Comparison of ENCODE assay signal across 8 cellular contexts in the genomic region with DNA sequence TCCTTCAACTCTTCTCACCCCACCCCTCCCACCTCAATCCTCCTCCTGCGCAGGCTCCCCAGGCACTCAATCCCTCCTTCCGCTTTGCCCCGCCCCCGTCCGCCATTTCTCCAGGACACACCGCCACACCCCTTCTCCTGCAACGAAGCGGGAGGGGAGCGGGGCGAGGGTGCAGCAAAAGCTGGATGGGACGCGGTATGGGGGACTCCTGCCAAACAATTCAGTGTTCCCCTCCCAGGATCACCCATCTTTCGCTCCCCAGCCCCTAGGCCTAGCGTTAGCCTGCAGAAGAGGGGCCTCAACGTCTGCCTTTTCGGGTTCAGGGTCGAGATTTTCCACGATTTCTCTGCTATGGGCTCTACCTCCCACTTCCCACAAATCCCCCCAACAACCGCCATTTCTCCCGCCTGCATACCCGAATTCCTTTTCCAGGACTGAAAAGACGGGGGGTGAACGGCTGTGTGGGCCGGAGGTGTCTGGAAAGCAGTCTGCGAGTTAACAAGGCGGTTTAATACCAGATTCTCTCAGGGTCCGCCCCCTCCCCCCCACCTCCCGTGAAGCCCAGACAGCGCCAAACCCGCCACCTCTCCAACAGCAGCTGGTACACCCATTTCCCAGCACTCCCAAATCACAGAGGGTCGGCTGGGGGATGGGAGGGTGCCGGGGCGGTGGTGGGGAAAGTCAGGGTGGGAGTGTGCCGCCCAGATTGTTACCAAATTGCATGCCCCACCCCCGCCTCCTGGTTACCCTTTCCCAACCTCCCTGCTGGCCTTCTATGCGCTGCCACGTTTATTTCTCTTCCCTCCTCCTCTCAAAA. TPM values are rescaled to one million over a fixed set of nuclear protein-coding genes. Genes with fewer than 3 reads are reported as not detected.
DNase-seq lines count a peak whose midpoint lies in the region; ATAC-seq, FAIRE-seq and TF ChIP-seq lines count a peak whose summit lies in the region.

No MANE protein-coding gene starts in this region.

- H3K27me3 ChIP-seq in PC-9 (ENCODE audit: insufficient read depth, low read depth) (0 out of 2 replicates have a peak, but pooled peaks cover 24% of the 10 kb centered on the region), osteoblast (ENCODE audit: insufficient read depth, low read length) (peaks cover 6% of the 10 kb centered on the region), thyroid gland (no peaks in the 10 kb centered on the region)

- H3K27ac ChIP-seq in PC-9 (no peak overlapping the region), osteoblast (ENCODE audit: low read depth, low read length) (peak overlapping the region; percentile 38), thyroid gland (peak overlapping the region; percentile 57 to 75 (median 61))

- no peak overlapping the region for H3K27ac Mint-ChIP-seq in activated naive CD4-positive, alpha-beta T cell treated with anti-CD3 and anti-CD28 coated beads, Interleukin-2, amount 10 ng/mL, durations not matched to agents 7 days and 5 days

- H3K27me3 Mint-ChIP-seq in activated naive CD4-positive, alpha-beta T cell treated with anti-CD3 and anti-CD28 coated beads, Interleukin-2, amount 10 ng/mL, durations not matched to agents 7 days and 5 days, result peaks cover 13% of the 10 kb centered on the region

- no peak for DNase-seq in GM18507 (ENCODE audit: extremely low spot score, insufficient read length, low read depth)
- DNase-seq in PC-9, result peak in 1 of 2 experiments; percentile 56
- peak; percentile 72 for DNase-seq in activated naive CD4-positive, alpha-beta T cell treated with anti-CD3 and anti-CD28 coated beads, Interleukin-2, amount 10 ng/mL, durations not matched to agents 7 days and 5 days
- DNase-seq in globus pallidus (ENCODE audit: low spot score), result peak; percentile 60
- peak; percentile 92 for DNase-seq in osteoblast (ENCODE audit: insufficient read length, low spot score, missing footprints)
- peak; percentile 78 to 83 for DNase-seq in thyroid gland
- DNase-seq in HUDEP-2 (lab: John Stamatoyannopoulos, UW; ENCODE audit: unreplicated experiment in 76 of 76), result no peak

- H3K4me2 ChIP-seq in PC-9 (peak overlapping the region; percentile 68), osteoblast (ENCODE audit: insufficient read depth, low read length) (peak overlapping the region; percentile 71)

- POLR2A ChIA-PET in PC-9 (lab: Charles Lee; ENCODE audit: unreplicated experiment), result no interaction called here

- peak overlapping the region; percentile 73 for H3K4me3 Mint-ChIP-seq in activated naive CD4-positive, alpha-beta T cell treated with anti-CD3 and anti-CD28 coated beads, Interleukin-2, amount 10 ng/mL, durations not matched to agents 7 days and 5 days

- WGBS in thyroid gland, 2 donors, result 0% methylated on average over 19 to 25 of the region's 37 CpGs

- TF ChIP-seq CTCF in PC-9 (conservative IDR thresholded peaks at IDR 0.05), result no peak
- TF ChIP-seq CTCF in osteoblast (IDR thresholded peaks at IDR 0.05; ENCODE audit: extremely low read depth, low read depth, low read length), result no peak
- TF ChIP-seq CTCF in thyroid gland (IDR thresholded peaks at IDR 0.05), result no peak

- H4K20me1 ChIP-seq in PC-9 (ENCODE audit: insufficient read depth) (no peaks in the 10 kb centered on the region), osteoblast (ENCODE audit: insufficient read depth, low read length) (peaks cover 25% of the 10 kb centered on the region)

- no peaks in the 10 kb centered on the region for H3K9me3 ChIP-seq in PC-9 (ENCODE audit: insufficient read depth, low read depth)
- no peaks in the 10 kb centered on the region for H3K9me3 ChIP-seq in osteoblast (ENCODE audit: low read depth, low read length)
- H3K9me3 ChIP-seq in thyroid gland, result no peaks in the 10 kb centered on the region

- ATAC-seq in HG03175 (IDR thresholded peaks at IDR 0.05; ENCODE audit: unreplicated experiment), result peak; percentile 59

- TF ChIP-seq POLR2A in thyroid gland (IDR thresholded peaks at IDR 0.05), result peak in 1 of 2 donors; percentile 73

- H2AFZ ChIP-seq in PC-9, result peak overlapping the region; percentile 94
- no peak overlapping the region for H2AFZ ChIP-seq in osteoblast (ENCODE audit: low read length)

- peaks cover 29% of the 10 kb centered on the region for H3K4me1 Mint-ChIP-seq in activated naive CD4-positive, alpha-beta T cell treated with anti-CD3 and anti-CD28 coated beads, Interleukin-2, amount 10 ng/mL, durations not matched to agents 7 days and 5 days

- no TSS peak for BruUV-seq in PC-9 (replicated peaks; lab: Mats Ljungman, UMichigan)

- no peaks in the 10 kb centered on the region for H3K36me3 ChIP-seq in PC-9 (ENCODE audit: low read depth)
- peaks cover 12% of the 10 kb centered on the region for H3K36me3 ChIP-seq in osteoblast (ENCODE audit: insufficient read depth, low read length)
- peaks cover 0 to 9% of the 10 kb centered on the region in 2 donors for H3K36me3 ChIP-seq in thyroid gland

- H3K9me3 Mint-ChIP-seq in activated naive CD4-positive, alpha-beta T cell treated with anti-CD3 and anti-CD28 coated beads, Interleukin-2, amount 10 ng/mL, durations not matched to agents 7 days and 5 days, result no peaks in the 10 kb centered on the region

- H3K9me2 ChIP-seq in PC-9 (ENCODE audit: insufficient read depth), result no peaks in the 10 kb centered on the region

- H3K4me1 ChIP-seq in PC-9 (replicated peaks; ENCODE audit: insufficient read depth), result no peaks in the 10 kb centered on the region
- no peaks in the 10 kb centered on the region for H3K4me1 ChIP-seq in osteoblast (ENCODE audit: insufficient read depth, low read length)
- no peaks in the 10 kb centered on the region for H3K4me1 ChIP-seq in thyroid gland

- H3F3A ChIP-seq in PC-9 (ENCODE audit: insufficient read depth, low read depth), result no peaks in the 10 kb centered on the region

- intact Hi-C loops in PC-9 (cut with micrococcal nuclease; ENCODE audit: unreplicated experiment) (no loop called here), thyroid gland (cut with DNase I) (no loop called here)

- FAIRE-seq in GM18507 (lab: Jason Lieb, UNC), result peak; percentile 79

- no peaks in the 10 kb centered on the region for H3K79me2 ChIP-seq in PC-9 (ENCODE audit: low read depth)
- H3K79me2 ChIP-seq in osteoblast (ENCODE audit: insufficient read depth, low read length), result peaks cover 15% of the 10 kb centered on the region

- no peaks in the 10 kb centered on the region for H3K36me3 Mint-ChIP-seq in activated naive CD4-positive, alpha-beta T cell treated with anti-CD3 and anti-CD28 coated beads, Interleukin-2, amount 10 ng/mL, durations not matched to agents 7 days and 5 days

- CTCF ChIA-PET in PC-9 (lab: Charles Lee), result no interaction called here
- CTCF ChIA-PET in activated naive CD4-positive, alpha-beta T cell treated with anti-CD3 and anti-CD28 coated beads, Interleukin-2, amount 10 ng/mL, durations not matched to agents 7 days and 5 days (lab: Charles Lee), result no interaction called here

- peak overlapping the region; percentile 60 for H3K4me3 ChIP-seq in PC-9
- peak overlapping the region; percentile 82 for H3K4me3 ChIP-seq in osteoblast (ENCODE audit: insufficient read depth, low read length)
- H3K4me3 ChIP-seq in thyroid gland (replicated peaks in 1 of 3), result peak overlapping the region; percentile 26 to 45 (median 27)

RNA-seq across cellular contexts. Expression of a gene that starts 0.8 kb away (rescaled TPM):
- total RNA-seq in PC-9 (2021), result 4.4 and 5.2 TPM in 2 replicates
- 87.2 and 89.6 TPM in 2 replicates for total RNA-seq in osteoblast
- total RNA-seq in thyroid gland, result 100 to 1,000 TPM in 2 of 4 donors, 10 to 100 TPM in 2; 58.9 to 118 (median 106) TPM

RNA-seq across cellular contexts. Expression of a gene that starts 35.9 kb away (rescaled TPM):
- total RNA-seq in PC-9 (2021) (25.6 and 29.6 TPM in 2 replicates), osteoblast (73.5 and 79.3 TPM in 2 replicates), thyroid gland (10 to 100 TPM; 71.7 to 81.0 (median 76.8) TPM)

RNA-seq across cellular contexts. Expression of a gene that starts 41.1 kb away (rescaled TPM):
- total RNA-seq in PC-9 (2021) (48.2 and 65.5 TPM in 2 replicates), osteoblast (31.8 and 35.1 TPM in 2 replicates), thyroid gland (10 to 100 TPM; 20.6 to 28.6 (median 23.4) TPM)

Comparison
In these comparisons a context has a peak if more than half of its experiments do, and no peak if none do; other contexts are left out.
1. DNase-seq: peak in activated naive CD4-positive, alpha-beta T cell treated with anti-CD3 and anti-CD28 coated beads, Interleukin-2, amount 10 ng/mL, durations not matched to agents 7 days and 5 days (single experiment), globus pallidus (single experiment), osteoblast (single experiment) and thyroid gland (2 of 2); none in GM18507 (single experiment) and HUDEP-2 (0 of 76).
2. H3K4me3 ChIP-seq: peak in every context shown above with its lines; median percentile 82 in osteoblast; 60 in PC-9; 27 in thyroid gland.